ENCODE assay signal across 8 cellular contexts in genomic region chr5:156735477-156735876, GRCh38.
"Had no signal": no experiment of that assay in that cellular context is flagged by ENCODE, and none has a peak within 500 bp of the region (broad histone marks: within the 10 kb centered on the region; RNA-seq: fewer than 3 reads in every experiment).

No MANE protein-coding gene starts in this region.

- H3K27ac ChIP-seq: HL-60, KMS-11 had no signal

- DNase-seq: GOT3, H9, HCEC 1CT, KBM-7 had no signal

- FAIRE-seq: H54, HepG2 had no signal

- H3K9ac ChIP-seq: KMS-11 had no signal
